Comparison of ENCODE assay signal across 24 cellular contexts in the genomic region with DNA sequence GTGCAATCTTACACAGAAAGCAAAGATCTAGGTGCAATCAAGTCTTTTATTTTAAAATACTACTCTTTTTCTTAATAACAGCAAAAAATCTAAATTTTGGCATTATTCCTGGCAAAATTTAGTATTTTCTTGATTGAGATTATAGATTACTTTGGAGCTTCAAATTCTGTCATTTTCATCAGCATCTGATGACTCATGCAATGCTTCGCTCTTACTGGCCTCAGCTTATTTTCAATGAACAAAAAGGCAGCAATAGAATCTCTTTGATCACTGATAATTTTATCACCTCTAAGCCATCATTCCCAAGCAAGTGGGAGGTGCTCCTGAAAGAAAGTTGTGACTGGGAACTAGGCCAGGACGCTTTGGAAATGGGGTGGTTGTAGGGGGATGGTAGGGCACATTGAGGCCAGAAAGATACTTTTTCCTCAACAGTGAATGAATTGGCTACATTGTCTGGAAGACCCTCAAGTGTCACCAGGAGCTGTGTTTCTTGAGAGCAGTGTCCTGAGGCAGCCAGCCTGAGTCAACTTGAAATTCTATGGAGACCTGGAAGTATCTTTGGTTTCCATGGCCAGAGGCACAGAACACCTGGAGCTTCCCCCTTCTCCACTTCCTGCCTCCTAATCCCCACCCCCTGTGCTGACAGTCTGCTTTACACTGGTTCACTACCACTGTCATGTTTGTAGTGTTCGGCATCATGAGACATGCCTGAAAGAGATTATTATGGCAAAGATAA.
"Had no signal": no experiment of that assay in that cellular context is flagged by ENCODE, and none has a peak within 500 bp of the region (broad histone marks: within the 10 kb centered on the region; RNA-seq: fewer than 3 reads in every experiment).

No MANE protein-coding gene starts in this region.

- H3K36me3 Mint-ChIP-seq: activated CD8-positive, alpha-beta memory T cell treated with anti-CD3 and anti-CD28 coated beads, Interleukin-2, amount 10 ng/mL, durations not matched to agents 7 days and 5 days; activated naive CD4-positive, alpha-beta T cell treated with anti-CD3 and anti-CD28 coated beads, Interleukin-2, amount 50 U/mL, for 72 hours had no signal

- H3K4me1 ChIP-seq: body of pancreas had no signal

- H3K9me3 Mint-ChIP-seq: activated B cell treated with CpG ODN at 0.5 μM for 24 hours; activated CD4-positive, alpha-beta T cell treated with anti-CD3 and anti-CD28 coated beads, Interleukin-2, amount 10 ng/mL, durations not matched to agents 24 days and 14 days; activated naive CD4-positive, alpha-beta T cell treated with anti-CD3 and anti-CD28 coated beads, Interleukin-2, amount 50 U/mL, for 72 hours; activated T-cell treated with anti-CD3 and anti-CD28 coated beads, Interleukin-2, amount 50 U/mL, for 24 hours; activated T-helper 1 cell treated with anti-CD3 and anti-CD28 coated beads, Interleukin-12 subunit alpha, Interleukin-12 subunit beta, Interleukin-2, Interleukin-4 antibody, amounts not matched to agents 30 ng/mL and 10 ng/mL and 1 ng/mL, durations not matched to agents 14 hours and 24 hours and 36 hours; T-helper 1 cell treated with Interleukin-12 subunit alpha and Interleukin-12 subunit beta and Interleukin-4 antibody, amounts not matched to agents 30 μg/mL and 1 μg/mL, for 36 hours had no signal

- H3K4me1 Mint-ChIP-seq: activated naive CD8-positive, alpha-beta T cell treated with anti-CD3 and anti-CD28 coated beads, Interleukin-2, amount 50 U/mL, for 24 hours had no signal

- H3K9me3 ChIP-seq: ascending aorta, body of pancreas, SJSA1 had no signal

- H3K4me3 ChIP-seq: ascending aorta, body of pancreas, SJSA1 had no signal

- H3K36me3 ChIP-seq: ascending aorta, SJSA1 had no signal

- FAIRE-seq: bronchial epithelial cell, RCC 7860 had no signal

- H3K27me3 ChIP-seq: ascending aorta, body of pancreas, SJSA1 had no signal

- H3K27ac Mint-ChIP-seq: activated B cell treated with CpG ODN at 0.5 μM for 24 hours; activated CD4-positive, alpha-beta T cell treated with anti-CD3 and anti-CD28 coated beads, Interleukin-2, amount 10 ng/mL, durations not matched to agents 24 days and 14 days; activated CD8-positive, alpha-beta memory T cell treated with anti-CD3 and anti-CD28 coated beads, Interleukin-2, amount 10 ng/mL, durations not matched to agents 7 days and 5 days; activated naive CD4-positive, alpha-beta T cell treated with anti-CD3 and anti-CD28 coated beads, Interleukin-2, amount 50 U/mL, for 72 hours; activated naive CD8-positive, alpha-beta T cell treated with anti-CD3 and anti-CD28 coated beads, Interleukin-2, amount 50 U/mL, for 24 hours; activated T-cell treated with anti-CD3 and anti-CD28 coated beads, Interleukin-2, amount 50 U/mL, for 24 hours; activated T-helper 1 cell treated with anti-CD3 and anti-CD28 coated beads, Interleukin-12 subunit alpha, Interleukin-12 subunit beta, Interleukin-2, Interleukin-4 antibody, amounts not matched to agents 30 ng/mL and 10 ng/mL and 1 ng/mL, durations not matched to agents 14 hours and 24 hours and 36 hours; T-helper 1 cell treated with Interleukin-12 subunit alpha and Interleukin-12 subunit beta and Interleukin-4 antibody, amounts not matched to agents 30 μg/mL and 1 μg/mL, for 36 hours had no signal

- H3K27ac ChIP-seq: ascending aorta, body of pancreas, SJSA1 had no signal

- ATAC-seq: body of pancreas had no signal

- DNase-seq: activated B cell treated with CpG ODN at 0.5 μM for 24 hours; activated CD4-positive, alpha-beta T cell treated with anti-CD3 and anti-CD28 coated beads for 1 hour; activated effector memory CD4-positive, alpha-beta T cell treated with Interleukin-2 at 50 U/mL for 16 hours; activated naive CD4-positive, alpha-beta T cell treated with Interleukin-2 at 50 U/mL for 16 hours; activated T-cell treated with anti-CD3 and anti-CD28 coated beads, Interleukin-2, amount 50 U/mL, for 24 hours; amniotic stem cell; central memory CD4-positive, alpha-beta T cell; NCI-H1092; NCI-H1417; NCI-H1694 treated with DMSO at 0.1 percent for 48 hours; NCI-H2081; NCI-H510A treated with DMSO at 0.1 percent for 48 hours; SW 1271 had no signal

- H3K4me3 Mint-ChIP-seq: activated B cell treated with CpG ODN at 0.5 μM for 24 hours; activated CD4-positive, alpha-beta T cell treated with anti-CD3 and anti-CD28 coated beads, Interleukin-2, amount 10 ng/mL, durations not matched to agents 24 days and 14 days; activated CD8-positive, alpha-beta memory T cell treated with anti-CD3 and anti-CD28 coated beads, Interleukin-2, amount 10 ng/mL, durations not matched to agents 7 days and 5 days; activated naive CD8-positive, alpha-beta T cell treated with anti-CD3 and anti-CD28 coated beads, Interleukin-2, amount 50 U/mL, for 24 hours; activated T-cell treated with anti-CD3 and anti-CD28 coated beads, Interleukin-2, amount 50 U/mL, for 24 hours; activated T-helper 1 cell treated with anti-CD3 and anti-CD28 coated beads, Interleukin-12 subunit alpha, Interleukin-12 subunit beta, Interleukin-2, Interleukin-4 antibody, amounts not matched to agents 30 ng/mL and 10 ng/mL and 1 ng/mL, durations not matched to agents 14 hours and 24 hours and 36 hours; T-helper 1 cell treated with Interleukin-12 subunit alpha and Interleukin-12 subunit beta and Interleukin-4 antibody, amounts not matched to agents 30 μg/mL and 1 μg/mL, for 36 hours had no signal
